In the genomic region with DNA sequence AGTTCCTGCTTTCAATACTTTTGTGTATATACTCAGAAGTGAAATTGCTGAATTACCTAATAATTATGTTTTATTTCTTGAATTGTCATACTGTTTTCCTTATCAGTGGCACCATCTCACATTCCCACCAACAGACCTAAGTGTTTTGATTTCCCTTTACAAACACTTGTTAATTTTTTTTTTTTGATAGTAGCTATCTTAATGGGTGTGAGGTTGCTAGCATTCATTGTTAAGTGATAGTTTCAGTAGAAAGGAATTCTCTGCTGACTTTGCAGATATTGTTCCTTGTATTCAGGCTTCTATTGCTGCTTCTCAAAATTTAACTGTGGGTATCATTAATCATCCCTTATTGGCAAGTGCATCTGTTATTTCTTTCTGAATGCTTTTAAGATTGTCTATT, we compare ENCODE assay signal across 18 cellular contexts.
DNase-seq lines count a peak whose midpoint lies in the region; ATAC-seq, FAIRE-seq and TF ChIP-seq lines count a peak whose summit lies in the region.
"Had no signal": no experiment of that assay in that cellular context is flagged by ENCODE, and none has a peak within 500 bp of the region (broad histone marks: within the 10 kb centered on the region; RNA-seq: fewer than 3 reads in every experiment).

No MANE protein-coding gene starts in this region.

- no peak overlapping the region for H3K9ac ChIP-seq in HepG2 (ENCODE audit: insufficient read depth, low read depth, low read length)
- H3K9ac ChIP-seq in endothelial cell of umbilical vein (replicated peaks; ENCODE audit: extremely low read depth, insufficient read depth, low read length), result no peak overlapping the region

- POLR2A ChIA-PET in HepG2 (lab: Yijun Ruan, JAX) (no interaction called here), endothelial cell of umbilical vein (lab: Charles Lee) (no interaction called here)

- H3K4me1 ChIP-seq in HepG2 (ENCODE audit: insufficient read depth, low read length), result no peaks in the 10 kb centered on the region
- H3K4me1 ChIP-seq in right lobe of liver, result no peaks in the 10 kb centered on the region
- peaks cover 8% of the 10 kb centered on the region for H3K4me1 ChIP-seq in endothelial cell of umbilical vein (ENCODE audit: control insufficient read depth, extremely low read depth, insufficient read depth, low read length)

- H3K4me2 ChIP-seq in HepG2 (ENCODE audit: low read depth, low read length), result no peak overlapping the region
- H3K4me2 ChIP-seq in endothelial cell of umbilical vein (ENCODE audit: insufficient read depth, low read length), result no peak overlapping the region

- H3K27ac ChIP-seq in HepG2 (ENCODE audit: extremely low read length, insufficient read depth, low read length), result no peak overlapping the region
- H3K27ac ChIP-seq in right lobe of liver, result no peak overlapping the region
- H3K27ac ChIP-seq in endothelial cell of umbilical vein (ENCODE audit: insufficient read depth, low read depth, low read length), result no peak overlapping the region
- H3K27ac ChIP-seq: 22Rv1 had no signal

- no peak overlapping the region for H2AFZ ChIP-seq in HepG2 (ENCODE audit: low read length)
- no peak overlapping the region for H2AFZ ChIP-seq in endothelial cell of umbilical vein (ENCODE audit: low read depth, low read length)

- dilution Hi-C loops in endothelial cell of umbilical vein (cut with MboI; ENCODE audit: extremely low pct_ligation_motif_present, low sequenced_read_pairs), result no loop called here

- TF ChIP-seq EP300 in HepG2 (IDR thresholded peaks at IDR 0.05; ENCODE audit: low read depth in 2 of 2, low read length in 2 of 2) (no peak), HepG2 (CRISPR knock-in tag; IDR thresholded peaks at IDR 0.05; ENCODE audit: borderline replicate concordance) (no peak)

- TF ChIP-seq POLR2A in HepG2 (IDR thresholded peaks at IDR 0.05; ENCODE audit: insufficient read depth in 1 of 2, low read depth in 2 of 2, low read length in 2 of 2) (no peak), right lobe of liver (IDR thresholded peaks at IDR 0.05) (no peak), endothelial cell of umbilical vein (IDR thresholded peaks at IDR 0.05; ENCODE audit: low read depth, low read length) (no peak)

- in situ Hi-C loops in HepG2 (cut with HindIII; ENCODE audit: extremely low pct_ligation_motif_present, low pct_unique_long_range_greater_than_20kb), result no loop called here

- H3K36me3 ChIP-seq in HepG2 (replicated peaks in 1 of 2; ENCODE audit: control insufficient read depth in 1 of 2, insufficient read depth in 2 of 2, low read length in 2 of 2), result no peaks in the 10 kb centered on the region
- H3K36me3 ChIP-seq in right lobe of liver, result no peaks in the 10 kb centered on the region
- no peaks in the 10 kb centered on the region for H3K36me3 ChIP-seq in endothelial cell of umbilical vein (ENCODE audit: control insufficient read depth in 2 of 2, extremely low read depth in 1 of 2, insufficient read depth in 2 of 2, low read length in 2 of 2)

- CTCF ChIA-PET in HepG2 (lab: Yijun Ruan, JAX; ENCODE audit: low intra/inter-chr PET ratio, low total read pairs) (no interaction called here), endothelial cell of umbilical vein (lab: Charles Lee) (interaction anchor here (1.0 to 1.4 kb wide), 3 partner anchors 9 to 924 kb away, joined by 3 to 5 read pairs (median 3); no protein-coding TSS in a partner anchor)

- TF ChIP-seq CTCF in HepG2 (CRISPR knock-in tag; IDR thresholded peaks at IDR 0.05), result no peak
- TF ChIP-seq CTCF in right lobe of liver (IDR thresholded peaks at IDR 0.05), result no peak
- no peak for TF ChIP-seq CTCF in endothelial cell of umbilical vein (IDR thresholded peaks at IDR 0.05; ENCODE audit: extremely low read depth in 1 of 2, insufficient read depth in 1 of 2, low read depth in 1 of 2, low read length in 2 of 2)

- intact Hi-C loops in HepG2 (cut with micrococcal nuclease; ENCODE audit: unreplicated experiment), result no loop called here
- intact Hi-C loops in right lobe of liver (cut with DNase I), result no loop called here
- intact Hi-C loops in endothelial cell of umbilical vein (cut with micrococcal nuclease), result no loop called here

- H4K20me1 ChIP-seq in HepG2 (ENCODE audit: insufficient read depth, low read length), result no peaks in the 10 kb centered on the region
- no peaks in the 10 kb centered on the region for H4K20me1 ChIP-seq in endothelial cell of umbilical vein (replicated peaks; ENCODE audit: control insufficient read depth, extremely low read depth, insufficient read depth, low read length)

- ATAC-seq in HepG2 (no peak), right lobe of liver (no peak)
- ATAC-seq: CD8-positive, alpha-beta T cell had no signal

- DNase-seq in NCI-H1092 treated with DMSO at 0.1 percent for 48 hours (lab: John Stamatoyannopoulos, UW), result peak; percentile 58
- DNase-seq in NCI-H1092 (lab: John Stamatoyannopoulos, UW), result no peak
- no peak for DNase-seq in HepG2 (ENCODE audit: low spot score)
- DNase-seq in right lobe of liver, result no peak
- peak; percentile 34 for DNase-seq in endothelial cell of umbilical vein (ENCODE audit: low read depth, low spot score)
- DNase-seq in NCI-H1417 treated with DMSO at 0.1 percent for 48 hours (lab: John Stamatoyannopoulos, UW), result no peak
- no peak for DNase-seq in cortex of kidney (lab: John Stamatoyannopoulos, UW)
- DNase-seq: CD8-positive, alpha-beta T cell; COR-L47; DMS153; DMS79 treated with DMSO at 0.1 percent for 48 hours; EL; GOT3; H9 had no signal

- H3K79me2 ChIP-seq in HepG2 (ENCODE audit: insufficient read depth, low read length) (no peaks in the 10 kb centered on the region), endothelial cell of umbilical vein (ENCODE audit: control insufficient read depth, insufficient read depth, low read length) (no peaks in the 10 kb centered on the region)

- TF ChIP-seq RAD21 in HepG2 (CRISPR knock-in tag; IDR thresholded peaks at IDR 0.05), result no peak

- H3K9me3 ChIP-seq in HepG2 (ENCODE audit: low read length), result peaks cover 87% of the 10 kb centered on the region
- no peaks in the 10 kb centered on the region for H3K9me3 ChIP-seq in right lobe of liver
- no peaks in the 10 kb centered on the region for H3K9me3 ChIP-seq in endothelial cell of umbilical vein (replicated peaks; ENCODE audit: control insufficient read depth, insufficient read depth, low read length)

- H3K27me3 ChIP-seq in HepG2 (ENCODE audit: control insufficient read depth in 1 of 2, insufficient read depth in 2 of 2, low read length in 2 of 2), result no peaks in the 10 kb centered on the region
- H3K27me3 ChIP-seq in right lobe of liver, result no peaks in the 10 kb centered on the region
- no peaks in the 10 kb centered on the region for H3K27me3 ChIP-seq in endothelial cell of umbilical vein (ENCODE audit: control insufficient read depth in 2 of 2, insufficient read depth in 2 of 2, low read length in 2 of 2)

- FAIRE-seq in HepG2 (lab: Jason Lieb, UNC) (no peak), endothelial cell of umbilical vein (lab: Jason Lieb, UNC) (peak; percentile 35)
- FAIRE-seq: D721Med, G401.6, GM12891 had no signal

- H3K4me3 ChIP-seq in HepG2 (replicated peaks in 1 of 3; ENCODE audit: insufficient read depth in 1 of 3, low read depth in 2 of 3, low read length in 3 of 3) (no peak overlapping the region), right lobe of liver (no peak overlapping the region), endothelial cell of umbilical vein (replicated peaks in 1 of 3; ENCODE audit: insufficient read depth in 1 of 3, low read depth in 1 of 3, low read length in 3 of 3) (no peak overlapping the region)

- no TSS peak for BruUV-seq in HepG2 (replicated peaks; lab: Mats Ljungman, UMichigan)
- BruUV-seq in endothelial cell of umbilical vein (replicated peaks; lab: Mats Ljungman, UMichigan), result no TSS peak

- H3K9me1 ChIP-seq in endothelial cell of umbilical vein (replicated peaks; ENCODE audit: control insufficient read depth, extremely low read depth, insufficient read depth, low read length), result no peaks in the 10 kb centered on the region

TF ChIP-seq in HepG2, 621 proteins besides CTCF, POLR2A, EP300 and RAD21:
- TF ChIP-seq ZNF776 (CRISPR knock-in tag; IDR thresholded peaks at IDR 0.05) (no peak), MAFK (conservative IDR thresholded peaks at IDR 0.05 in 1 of 2, IDR thresholded peaks at IDR 0.05 in 1 of 2; ENCODE audit: low read length in 2 of 2) (peak in 1 of 2 experiments; percentile 61; a peak in 3 of 4 replicates), MAFF (IDR thresholded peaks at IDR 0.05; ENCODE audit: low read depth, low read length) (peak; percentile 33; the same call in 1 of the 2 replicates), ELF1 (CRISPR knock-in tag; IDR thresholded peaks at IDR 0.05) (no peak)
TF ChIP-seq in HepG2: peak in this region for 2.

TF ChIP-seq in endothelial cell of umbilical vein, 7 proteins besides CTCF, POLR2A, EP300 and RAD21:
- TF ChIP-seq EZH2 (IDR thresholded peaks at IDR 0.05; ENCODE audit: borderline replicate concordance, low read depth, low read length, severe bottlenecking) (no peak), GATA2 (IDR thresholded peaks at IDR 0.05; ENCODE audit: insufficient read depth, insufficient read length, low read depth, low read length) (peak; percentile 68), POLR2AphosphoS5 (IDR thresholded peaks at IDR 0.05; ENCODE audit: insufficient read depth, low read depth, low read length) (no peak), MAX (IDR thresholded peaks at IDR 0.05; ENCODE audit: insufficient read depth, insufficient read length) (no peak)

Comparison
In these comparisons a context has a peak if more than half of its experiments do, and no peak if none do; other contexts are left out.
1. DNase-seq: peak in NCI-H1092 treated with DMSO at 0.1 percent for 48 hours (single experiment) and endothelial cell of umbilical vein (single experiment); none in NCI-H1092 (single experiment), HepG2 (single experiment), right lobe of liver (0 of 3), NCI-H1417 treated with DMSO at 0.1 percent for 48 hours (single experiment) and cortex of kidney (single experiment).